13 cellular contexts compared by ENCODE assay signal in the genomic region with DNA sequence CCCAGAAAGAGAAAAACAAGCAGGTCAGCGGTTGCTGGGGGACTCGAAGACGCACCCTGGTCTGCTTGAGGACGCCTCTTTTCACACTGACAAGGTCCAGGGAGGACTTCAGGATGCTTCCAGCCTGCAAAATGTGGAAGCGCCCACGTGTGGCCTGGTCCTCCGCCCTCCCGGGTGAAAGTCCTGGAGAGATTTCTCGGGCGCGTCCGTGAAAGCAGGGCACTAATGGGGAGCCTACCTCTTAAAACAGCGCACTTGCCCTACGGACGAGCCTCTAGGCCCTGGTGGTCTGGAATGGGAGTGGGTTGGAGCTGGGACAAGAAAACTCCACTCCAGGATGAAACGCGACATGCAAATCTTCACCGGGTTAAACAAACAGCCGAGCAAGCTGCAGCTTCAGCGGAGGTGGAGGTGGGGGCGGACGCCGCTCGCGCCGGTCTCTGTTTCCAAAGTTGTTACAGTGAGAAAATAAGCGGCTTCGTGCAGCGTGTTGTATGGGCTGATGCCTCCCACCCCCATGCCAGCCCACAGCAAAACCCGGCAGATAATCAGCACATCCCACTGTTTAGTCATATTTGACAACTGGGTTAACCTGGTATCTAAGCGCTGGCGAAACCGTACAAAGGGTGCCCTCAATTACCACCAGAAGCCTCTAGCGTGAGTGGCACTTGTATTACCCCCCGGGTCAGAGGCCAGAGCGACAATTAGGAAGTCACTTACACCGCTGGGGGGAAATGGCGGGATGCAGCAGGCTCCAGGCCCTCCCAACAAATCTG. TPM values are rescaled to one million over a fixed set of nuclear protein-coding genes. Genes with fewer than 3 reads are reported as not detected.
DNase-seq lines count a peak whose midpoint lies in the region; ATAC-seq and TF ChIP-seq lines count a peak whose summit lies in the region.
"Had no signal": no experiment of that assay in that cellular context is flagged by ENCODE, and none has a peak within 500 bp of the region (broad histone marks: within the 10 kb centered on the region; RNA-seq: fewer than 3 reads in every experiment).

No MANE protein-coding gene starts in this region.

- peaks cover 69% of the 10 kb centered on the region for H3K27me3 Mint-ChIP-seq in activated CD4-positive, alpha-beta T cell treated with anti-CD3 and anti-CD28 coated beads for 36 hours
- H3K27me3 Mint-ChIP-seq in T-helper 17 cell = peaks cover 65% of the 10 kb centered on the region

- peaks cover 31% of the 10 kb centered on the region for H3K4me1 Mint-ChIP-seq in activated CD4-positive, alpha-beta T cell treated with anti-CD3 and anti-CD28 coated beads for 36 hours
- peaks cover 28% of the 10 kb centered on the region for H3K4me1 Mint-ChIP-seq in T-helper 17 cell

- peak overlapping the region; percentile 47 for H3K4me3 Mint-ChIP-seq in activated CD4-positive, alpha-beta T cell treated with anti-CD3 and anti-CD28 coated beads for 36 hours
- H3K4me3 Mint-ChIP-seq in T-helper 17 cell = peak overlapping the region; percentile 80

- CTCF ChIA-PET in activated CD4-positive, alpha-beta T cell treated with anti-CD3 and anti-CD28 coated beads for 36 hours (lab: Charles Lee) = interaction anchor here (1.1 kb wide), 1 partner anchor 9 kb away, joined by 4 read pairs; no protein-coding TSS in a partner anchor

- peaks cover 17% of the 10 kb centered on the region for H3K9me3 ChIP-seq in T-helper 17 cell (ENCODE audit: control insufficient read depth, low read length, poor library complexity, severe bottlenecking)
- H3K9me3 ChIP-seq: heart right ventricle, SJSA1 had no signal

- DNase-seq in activated CD4-positive, alpha-beta T cell treated with anti-CD3 and anti-CD28 coated beads for 36 hours = peak; percentile 51
- DNase-seq in activated CD4-positive, alpha-beta T cell treated with anti-CD3 and anti-CD28 coated beads for 4 hours = no peak
- DNase-seq in T-helper 17 cell = no peak
- DNase-seq in erythroblast (lab: John Stamatoyannopoulos, UW) = peak; percentile 28 to 31
- peak; percentile 40 for DNase-seq in stimulated activated CD8-positive, alpha-beta memory T cell treated with anti-CD3 and anti-CD28 coated beads, Interleukin-4, amount 100 ng/mL, for 48 hours
- DNase-seq in AG08396 (ENCODE audit: low spot score) = no peak
- DNase-seq: ACHN, heart right ventricle, NCI-H1092 had no signal

- H3K27ac Mint-ChIP-seq in activated CD4-positive, alpha-beta T cell treated with anti-CD3 and anti-CD28 coated beads for 36 hours = no peak overlapping the region
- H3K27ac Mint-ChIP-seq in T-helper 17 cell = peak overlapping the region; percentile 86

- peak; percentile 14 for ATAC-seq in activated CD4-positive, alpha-beta T cell treated with anti-CD3 and anti-CD28 coated beads for 36 hours
- ATAC-seq in T-helper 17 cell = no peak
- ATAC-seq in GM19463 (IDR thresholded peaks at IDR 0.05; ENCODE audit: unreplicated experiment) = no peak
- no peak for ATAC-seq in GM21723 (IDR thresholded peaks at IDR 0.05; ENCODE audit: unreplicated experiment)

- POLR2A ChIA-PET in activated CD4-positive, alpha-beta T cell treated with anti-CD3 and anti-CD28 coated beads for 36 hours (lab: Charles Lee) = no interaction called here

- H3K9me3 Mint-ChIP-seq in activated CD4-positive, alpha-beta T cell treated with anti-CD3 and anti-CD28 coated beads for 36 hours (ENCODE audit: low read depth) = no peaks in the 10 kb centered on the region

- H3K36me3 Mint-ChIP-seq in activated CD4-positive, alpha-beta T cell treated with anti-CD3 and anti-CD28 coated beads for 36 hours (ENCODE audit: low read depth) = no peaks in the 10 kb centered on the region
- no peaks in the 10 kb centered on the region for H3K36me3 Mint-ChIP-seq in T-helper 17 cell (ENCODE audit: low read depth)

- no peak for TF ChIP-seq POLR2A in erythroblast (IDR thresholded peaks at IDR 0.05; ENCODE audit: low read length)

- intact Hi-C loops in activated CD4-positive, alpha-beta T cell treated with anti-CD3 and anti-CD28 coated beads for 36 hours (cut with DNase I, micrococcal nuclease) = loop anchor here (5.0 to 10.0 kb wide), 5 partner anchors 369 to 1791 kb away; a partner anchor contains a TSS

RNA-seq across cellular contexts. Expression of a gene that starts 1.1 kb away (rescaled TPM):
- not detected for total RNA-seq in activated CD4-positive, alpha-beta T cell treated with anti-CD3 and anti-CD28 coated beads for 36 hours
- not detected for total RNA-seq in T-helper 17 cell
- total RNA-seq: pulmonary artery endothelial cell had no signal

Comparison
In these comparisons a context has a peak if more than half of its experiments do, and no peak if none do; other contexts are left out.
1. DNase-seq: peak in activated CD4-positive, alpha-beta T cell treated with anti-CD3 and anti-CD28 coated beads for 36 hours (single experiment), erythroblast (2 of 2) and stimulated activated CD8-positive, alpha-beta memory T cell treated with anti-CD3 and anti-CD28 coated beads, Interleukin-4, amount 100 ng/mL, for 48 hours (single experiment); none in activated CD4-positive, alpha-beta T cell treated with anti-CD3 and anti-CD28 coated beads for 4 hours (0 of 2), T-helper 17 cell (0 of 3) and AG08396 (single experiment).